Comparison of ENCODE assay signal across 9 cellular contexts in genomic region chr14:93086441-93087055, GRCh38. TPM values are rescaled to one million over a fixed set of nuclear protein-coding genes. Genes with fewer than 3 reads are reported as not detected.
DNase-seq lines count a peak whose midpoint lies in the region; ATAC-seq and TF ChIP-seq lines count a peak whose summit lies in the region.
"Had no signal": no experiment of that assay in that cellular context is flagged by ENCODE, and none has a peak within 500 bp of the region (broad histone marks: within the 10 kb centered on the region; RNA-seq: fewer than 3 reads in every experiment).

No MANE protein-coding gene starts in this region.

- peak overlapping the region; percentile 79 for H3K27ac Mint-ChIP-seq in activated T-cell treated with anti-CD3 and anti-CD28 coated beads, Interleukin-2, amount 50 U/mL, for 72 hours

- no peak for TF ChIP-seq CTCF in osteoblast (IDR thresholded peaks at IDR 0.05; ENCODE audit: extremely low read depth, low read depth, low read length)

- H3K27me3 Mint-ChIP-seq in activated T-cell treated with anti-CD3 and anti-CD28 coated beads, Interleukin-2, amount 50 U/mL, for 72 hours (ENCODE audit: low read depth) = no peaks in the 10 kb centered on the region

- H3K9me3 Mint-ChIP-seq in activated T-cell treated with anti-CD3 and anti-CD28 coated beads, Interleukin-2, amount 50 U/mL, for 72 hours = peaks cover 0 to 2% of the 10 kb centered on the region in 2 donors

- no peaks in the 10 kb centered on the region for H3K27me3 ChIP-seq in osteoblast (ENCODE audit: insufficient read depth, low read length)

- no peak overlapping the region for H3K4me3 ChIP-seq in osteoblast (ENCODE audit: insufficient read depth, low read length)
- H3K4me3 ChIP-seq: HAP-1, skin epidermis had no signal

- DNase-seq in activated T-cell treated with anti-CD3 and anti-CD28 coated beads, Interleukin-2, amount 50 U/mL, for 72 hours = peak; percentile 31 to 37
- peak; percentile 79 for DNase-seq in osteoblast (ENCODE audit: insufficient read length, low spot score, missing footprints)
- DNase-seq in NCI-H510A treated with DMSO at 0.1 percent for 48 hours (lab: John Stamatoyannopoulos, UW) = no peak
- no peak for DNase-seq in DMS 273 treated with DMSO at 0.1 percent for 48 hours (lab: John Stamatoyannopoulos, UW)
- DNase-seq in NCI-H526 treated with DMSO at 0.1 percent for 48 hours (lab: John Stamatoyannopoulos, UW) = no peak

- H4K20me1 ChIP-seq in osteoblast (ENCODE audit: insufficient read depth, low read length) = peaks cover 38% of the 10 kb centered on the region

- H3K36me3 ChIP-seq in osteoblast (ENCODE audit: insufficient read depth, low read length) = no peaks in the 10 kb centered on the region
- H3K36me3 ChIP-seq: HAP-1 had no signal

- no peaks in the 10 kb centered on the region for H3K4me1 ChIP-seq in osteoblast (ENCODE audit: insufficient read depth, low read length)

- no peaks in the 10 kb centered on the region for H3K79me2 ChIP-seq in osteoblast (ENCODE audit: insufficient read depth, low read length)

- peak; percentile 43 for ATAC-seq in GM19324 (IDR thresholded peaks at IDR 0.05; ENCODE audit: low FRiP score, unreplicated experiment)
- peak; percentile 48 for ATAC-seq in HG03045 (IDR thresholded peaks at IDR 0.05; ENCODE audit: unreplicated experiment)
- ATAC-seq in activated T-cell treated with anti-CD3 and anti-CD28 coated beads, Interleukin-2, amount 50 U/mL, for 72 hours (replicated peaks in 1 of 2) = peak; percentile 59 to 76

- H3K4me2 ChIP-seq in osteoblast (ENCODE audit: insufficient read depth, low read length) = no peak overlapping the region

- no peaks in the 10 kb centered on the region for H3K9me3 ChIP-seq in osteoblast (ENCODE audit: low read depth, low read length)
- H3K9me3 ChIP-seq: HAP-1 had no signal

- H3K4me3 Mint-ChIP-seq in activated T-cell treated with anti-CD3 and anti-CD28 coated beads, Interleukin-2, amount 50 U/mL, for 72 hours = peak overlapping the region; percentile 21 to 33

- peaks cover 30% of the 10 kb centered on the region for H3K4me1 Mint-ChIP-seq in activated T-cell treated with anti-CD3 and anti-CD28 coated beads, Interleukin-2, amount 50 U/mL, for 72 hours (ENCODE audit: low read depth)

- no peak overlapping the region for H3K27ac ChIP-seq in osteoblast (ENCODE audit: low read depth, low read length)

- no peak overlapping the region for H2AFZ ChIP-seq in osteoblast (ENCODE audit: low read length)

- H3K36me3 Mint-ChIP-seq in activated T-cell treated with anti-CD3 and anti-CD28 coated beads, Interleukin-2, amount 50 U/mL, for 72 hours (ENCODE audit: insufficient read depth in 2 of 2) = no peaks in the 10 kb centered on the region

RNA-seq across cellular contexts. Expression of gene ITPK1, which starts 29.2 kb away (rescaled TPM):
- total RNA-seq in activated T-cell treated with anti-CD3 and anti-CD28 coated beads, Interleukin-2, amount 50 U/mL, for 72 hours = 10 to 100 TPM; 53.4 to 61.8 TPM
- total RNA-seq in osteoblast = 25.0 and 25.3 TPM in 2 replicates

Comparison
In these comparisons a context has a peak if more than half of its experiments do, and no peak if none do; other contexts are left out.
1. DNase-seq: peak in activated T-cell treated with anti-CD3 and anti-CD28 coated beads, Interleukin-2, amount 50 U/mL, for 72 hours (2 of 2) and osteoblast (single experiment); none in NCI-H510A treated with DMSO at 0.1 percent for 48 hours (single experiment), DMS 273 treated with DMSO at 0.1 percent for 48 hours (single experiment) and NCI-H526 treated with DMSO at 0.1 percent for 48 hours (single experiment).
2. Peak in every context shown above with its lines, with median percentiles within 50 percentile points of each other: ATAC-seq.